In genomic region chr1:25478633-25479032, GRCh38 we compare ENCODE assay signal across 1 cellular context.
A peak's percentile ranks its signal among the peaks of the same experiment; 100 is the strongest.
TF ChIP-seq lines count a peak whose summit lies in the region.

No MANE protein-coding gene starts in this region.

TF ChIP-seq in HCT116, 20 proteins besides CTCF, POLR2A, EP300 and RAD21:
- TF ChIP-seq, protein P1, sequence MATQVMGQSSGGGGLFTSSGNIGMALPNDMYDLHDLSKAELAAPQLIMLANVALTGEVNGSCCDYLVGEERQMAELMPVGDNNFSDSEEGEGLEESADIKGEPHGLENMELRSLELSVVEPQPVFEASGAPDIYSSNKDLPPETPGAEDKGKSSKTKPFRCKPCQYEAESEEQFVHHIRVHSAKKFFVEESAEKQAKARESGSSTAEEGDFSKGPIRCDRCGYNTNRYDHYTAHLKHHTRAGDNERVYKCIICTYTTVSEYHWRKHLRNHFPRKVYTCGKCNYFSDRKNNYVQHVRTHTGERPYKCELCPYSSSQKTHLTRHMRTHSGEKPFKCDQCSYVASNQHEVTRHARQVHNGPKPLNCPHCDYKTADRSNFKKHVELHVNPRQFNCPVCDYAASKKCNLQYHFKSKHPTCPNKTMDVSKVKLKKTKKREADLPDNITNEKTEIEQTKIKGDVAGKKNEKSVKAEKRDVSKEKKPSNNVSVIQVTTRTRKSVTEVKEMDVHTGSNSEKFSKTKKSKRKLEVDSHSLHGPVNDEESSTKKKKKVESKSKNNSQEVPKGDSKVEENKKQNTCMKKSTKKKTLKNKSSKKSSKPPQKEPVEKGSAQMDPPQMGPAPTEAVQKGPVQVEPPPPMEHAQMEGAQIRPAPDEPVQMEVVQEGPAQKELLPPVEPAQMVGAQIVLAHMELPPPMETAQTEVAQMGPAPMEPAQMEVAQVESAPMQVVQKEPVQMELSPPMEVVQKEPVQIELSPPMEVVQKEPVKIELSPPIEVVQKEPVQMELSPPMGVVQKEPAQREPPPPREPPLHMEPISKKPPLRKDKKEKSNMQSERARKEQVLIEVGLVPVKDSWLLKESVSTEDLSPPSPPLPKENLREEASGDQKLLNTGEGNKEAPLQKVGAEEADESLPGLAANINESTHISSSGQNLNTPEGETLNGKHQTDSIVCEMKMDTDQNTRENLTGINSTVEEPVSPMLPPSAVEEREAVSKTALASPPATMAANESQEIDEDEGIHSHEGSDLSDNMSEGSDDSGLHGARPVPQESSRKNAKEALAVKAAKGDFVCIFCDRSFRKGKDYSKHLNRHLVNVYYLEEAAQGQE (IDR thresholded peaks at IDR 0.05; ENCODE audit: low read depth) = no peak
- TF ChIP-seq CEBPB (IDR thresholded peaks at IDR 0.05; ENCODE audit: low read depth) = 0 out of 2 replicates have a peak, but pooled peaks have one; percentile 35
